ENCODE assay signal across 8 cellular contexts in the genomic region with DNA sequence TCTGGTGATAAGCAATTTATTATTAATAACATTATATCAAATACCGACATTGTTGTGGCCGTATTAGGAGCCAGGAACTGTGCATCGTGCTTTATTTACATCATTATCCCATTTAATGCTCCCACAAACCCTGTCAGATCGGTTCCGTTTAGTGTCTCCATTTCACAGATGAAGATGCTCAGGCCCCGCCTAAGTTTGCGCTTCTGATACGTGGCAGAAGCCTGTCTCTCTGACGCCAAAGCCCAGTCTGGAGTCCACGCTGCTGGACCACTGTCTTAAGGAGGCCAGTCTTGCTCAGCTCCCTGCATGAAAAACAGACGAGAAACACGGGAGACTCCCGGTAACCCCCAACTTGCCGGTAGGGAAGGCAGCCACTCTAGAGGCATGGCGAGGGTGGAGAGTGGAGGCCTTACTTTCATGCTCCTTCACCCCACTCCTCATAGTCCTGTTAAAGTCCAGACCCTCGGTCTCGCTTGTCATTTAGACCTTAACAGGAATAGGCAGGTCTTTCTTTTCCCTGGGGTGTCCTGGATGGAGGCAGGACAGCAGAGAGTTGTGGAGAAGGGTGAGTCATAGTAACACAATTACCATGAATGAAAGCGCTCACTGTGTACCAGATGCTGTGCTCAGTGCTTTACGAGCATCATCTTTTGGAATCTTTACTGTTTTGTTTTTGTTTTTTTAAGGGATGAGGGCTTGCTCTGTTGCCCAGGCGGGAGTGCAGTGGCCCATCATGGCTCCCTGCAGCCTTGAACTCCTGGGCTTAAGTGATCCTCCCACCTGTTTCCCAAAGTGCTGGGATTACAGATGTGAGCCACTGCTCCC. TPM values are rescaled to one million over a fixed set of nuclear protein-coding genes. Genes with fewer than 3 reads are reported as not detected.
DNase-seq lines count a peak whose midpoint lies in the region; ATAC-seq and TF ChIP-seq lines count a peak whose summit lies in the region.

No MANE protein-coding gene starts in this region.

- POLR2A ChIA-PET in naive thymus-derived CD4-positive, alpha-beta T cell (lab: Charles Lee), result interaction anchor here (0.6 to 3.2 kb wide), 7 partner anchors 10 to 94 kb away, joined by 3 to 31 read pairs (median 6); partner anchors contain the start of genes C5orf24 and PCBD2

- CTCF ChIA-PET in naive thymus-derived CD4-positive, alpha-beta T cell (lab: Charles Lee), result no interaction called here

- H3K9ac ChIP-seq in NT2/D1 (ENCODE audit: insufficient read length, low read depth), result peak overlapping the region; percentile 95

- TF ChIP-seq CTCF in fibroblast of the aortic adventitia (IDR thresholded peaks at IDR 0.05; ENCODE audit: insufficient read depth, low read length), result no peak

- peak; percentile 60 for DNase-seq in NCI-H82 (lab: John Stamatoyannopoulos, UW)
- DNase-seq in NCI-H82 treated with DMSO at 0.1 percent for 48 hours (lab: John Stamatoyannopoulos, UW; ENCODE audit: unreplicated experiment), result no peak
- no peak for DNase-seq in NT2/D1 (ENCODE audit: low read depth, low spot score)
- peak; percentile 45 for DNase-seq in activated T-helper 2 cell treated with anti-CD3 and anti-CD28 coated beads, Interferon-gamma antibody, Interleukin-2, Interleukin-4, amounts not matched to agents 10 μg/mL and 5 μg/mL and 100 μg/mL, durations not matched to agents 14 hours and 24 hours and 36 hours (ENCODE audit: low spot score)
- DNase-seq in fibroblast of the aortic adventitia (ENCODE audit: low read depth), result peak; percentile 84
- peak in 7 of 9 donors; percentile 8 to 49 (median 14) for DNase-seq in naive thymus-derived CD4-positive, alpha-beta T cell

- no peaks in the 10 kb centered on the region for H3K36me3 ChIP-seq in NT2/D1 (ENCODE audit: insufficient read depth, insufficient read length, low read length)
- peaks cover 0 to 9% (median 0%) of the 10 kb centered on the region in 3 experiments for H3K36me3 ChIP-seq in naive thymus-derived CD4-positive, alpha-beta T cell (ENCODE audit: control insufficient read depth in 2 of 3, insufficient read depth in 3 of 3, low read length in 3 of 3)

- H3K4me3 ChIP-seq in NT2/D1 (ENCODE audit: insufficient read length, low read depth) (peak overlapping the region; percentile 85), fibroblast of the aortic adventitia (ENCODE audit: low read depth, low read length) (peak overlapping the region; percentile 91)
- H3K4me3 ChIP-seq in naive thymus-derived CD4-positive, alpha-beta T cell (ENCODE audit: low read length), result peak overlapping the region; percentile 95

- intact Hi-C loops in activated T-helper 2 cell treated with anti-CD3 and anti-CD28 coated beads, Interferon-gamma antibody, Interleukin-2, Interleukin-4, amounts not matched to agents 10 μg/mL and 5 μg/mL and 100 μg/mL, durations not matched to agents 14 hours and 24 hours and 36 hours (cut with micrococcal nuclease), result loop anchor here (1.0 to 2.0 kb wide), 4 partner anchors 29 to 137 kb away; partner anchors contain the start of genes CAMLG and DDX46
- intact Hi-C loops in naive thymus-derived CD4-positive, alpha-beta T cell (cut with micrococcal nuclease), result loop anchor here (1.0 to 10.0 kb wide), 9 partner anchors 29 to 907 kb away; partner anchors contain the start of genes C5orf24 (in 2 of the 2), CAMLG (in 2 of the 2), C5orf15 (in 1 of the 2) and DDX46 (in 1 of the 2)

- peaks cover 32% of the 10 kb centered on the region for H3K4me1 Mint-ChIP-seq in activated T-helper 2 cell treated with anti-CD3 and anti-CD28 coated beads, Interferon-gamma antibody, Interleukin-2, Interleukin-4, amounts not matched to agents 10 μg/mL and 5 μg/mL and 100 μg/mL, durations not matched to agents 14 hours and 24 hours and 36 hours (ENCODE audit: low read depth)
- H3K4me1 Mint-ChIP-seq in naive thymus-derived CD4-positive, alpha-beta T cell, result peaks cover 38 to 59% (median 52%) of the 10 kb centered on the region in 7 donors

- peak; percentile 32 for ATAC-seq in HG02973 (IDR thresholded peaks at IDR 0.05; ENCODE audit: unreplicated experiment)
- ATAC-seq in naive thymus-derived CD4-positive, alpha-beta T cell, result peak; percentile 8

- no peaks in the 10 kb centered on the region for H3K4me1 ChIP-seq in NT2/D1 (ENCODE audit: insufficient read depth, insufficient read length)
- H3K4me1 ChIP-seq in naive thymus-derived CD4-positive, alpha-beta T cell (ENCODE audit: control insufficient read depth in 2 of 2, insufficient read depth in 2 of 2, low read length in 2 of 2), result peaks cover 16 to 32% of the 10 kb centered on the region in 2 donors

- H3K27me3 ChIP-seq in NT2/D1 (ENCODE audit: insufficient read depth, insufficient read length), result no peaks in the 10 kb centered on the region
- H3K27me3 ChIP-seq in naive thymus-derived CD4-positive, alpha-beta T cell (ENCODE audit: control insufficient read depth in 2 of 2, insufficient read depth in 2 of 2, low read length in 2 of 2), result no peaks in the 10 kb centered on the region

- H3K27ac ChIP-seq in naive thymus-derived CD4-positive, alpha-beta T cell (ENCODE audit: low read depth, low read length), result peak overlapping the region; percentile 88
- H3K27ac ChIP-seq in temporal lobe (ENCODE audit: low read depth, low read length), result peak overlapping the region; percentile 96

- H3K36me3 Mint-ChIP-seq in activated T-helper 2 cell treated with anti-CD3 and anti-CD28 coated beads, Interferon-gamma antibody, Interleukin-2, Interleukin-4, amounts not matched to agents 10 μg/mL and 5 μg/mL and 100 μg/mL, durations not matched to agents 14 hours and 24 hours and 36 hours (ENCODE audit: low read depth), result peaks cover 28% of the 10 kb centered on the region
- peaks cover 0 to 19% (median 2%) of the 10 kb centered on the region in 5 donors for H3K36me3 Mint-ChIP-seq in naive thymus-derived CD4-positive, alpha-beta T cell

- peak overlapping the region; percentile 95 for H3K4me3 Mint-ChIP-seq in activated T-helper 2 cell treated with anti-CD3 and anti-CD28 coated beads, Interferon-gamma antibody, Interleukin-2, Interleukin-4, amounts not matched to agents 10 μg/mL and 5 μg/mL and 100 μg/mL, durations not matched to agents 14 hours and 24 hours and 36 hours (ENCODE audit: low read depth)
- H3K4me3 Mint-ChIP-seq in naive thymus-derived CD4-positive, alpha-beta T cell, result peak overlapping the region; percentile 89 to 98 (median 94)

- peak overlapping the region; percentile 96 for H3K27ac Mint-ChIP-seq in activated T-helper 2 cell treated with anti-CD3 and anti-CD28 coated beads, Interferon-gamma antibody, Interleukin-2, Interleukin-4, amounts not matched to agents 10 μg/mL and 5 μg/mL and 100 μg/mL, durations not matched to agents 14 hours and 24 hours and 36 hours
- peak overlapping the region; percentile 91 to 97 (median 95) for H3K27ac Mint-ChIP-seq in naive thymus-derived CD4-positive, alpha-beta T cell

- H3K9me3 Mint-ChIP-seq in activated T-helper 2 cell treated with anti-CD3 and anti-CD28 coated beads, Interferon-gamma antibody, Interleukin-2, Interleukin-4, amounts not matched to agents 10 μg/mL and 5 μg/mL and 100 μg/mL, durations not matched to agents 14 hours and 24 hours and 36 hours, result no peaks in the 10 kb centered on the region
- H3K9me3 Mint-ChIP-seq in naive thymus-derived CD4-positive, alpha-beta T cell, result no peaks in the 10 kb centered on the region

- H3K9me3 ChIP-seq in NT2/D1 (ENCODE audit: insufficient read depth, low read length), result no peaks in the 10 kb centered on the region
- no peaks in the 10 kb centered on the region for H3K9me3 ChIP-seq in naive thymus-derived CD4-positive, alpha-beta T cell (ENCODE audit: control insufficient read depth in 2 of 3, low read length in 3 of 3)

- no peaks in the 10 kb centered on the region for H3K27me3 Mint-ChIP-seq in activated T-helper 2 cell treated with anti-CD3 and anti-CD28 coated beads, Interferon-gamma antibody, Interleukin-2, Interleukin-4, amounts not matched to agents 10 μg/mL and 5 μg/mL and 100 μg/mL, durations not matched to agents 14 hours and 24 hours and 36 hours (ENCODE audit: low read depth)
- no peaks in the 10 kb centered on the region for H3K27me3 Mint-ChIP-seq in naive thymus-derived CD4-positive, alpha-beta T cell

RNA-seq across cellular contexts. Expression of gene TXNDC15, which starts 0.9 kb away (rescaled TPM):
- total RNA-seq in activated T-helper 2 cell treated with anti-CD3 and anti-CD28 coated beads, Interferon-gamma antibody, Interleukin-2, Interleukin-4, amounts not matched to agents 10 μg/mL and 5 μg/mL and 100 μg/mL, durations not matched to agents 14 hours and 24 hours and 36 hours, result 53.9 and 56.9 TPM in 2 replicates
- 39.9 and 85.9 TPM in 2 replicates for total RNA-seq in fibroblast of the aortic adventitia (ENCODE audit: low replicate concordance)
- 10 to 100 TPM; 24.2 to 71.3 (median 36.8) TPM for total RNA-seq in naive thymus-derived CD4-positive, alpha-beta T cell
- polyA plus RNA-seq in naive thymus-derived CD4-positive, alpha-beta T cell, result 10 to 100 TPM; 13.2 to 13.4 TPM
- total RNA-seq in temporal lobe, result 74.5 TPM

RNA-seq across cellular contexts. Expression of gene C5orf24, which starts 29.3 kb away (rescaled TPM):
- 36.0 and 40.5 TPM in 2 replicates for total RNA-seq in activated T-helper 2 cell treated with anti-CD3 and anti-CD28 coated beads, Interferon-gamma antibody, Interleukin-2, Interleukin-4, amounts not matched to agents 10 μg/mL and 5 μg/mL and 100 μg/mL, durations not matched to agents 14 hours and 24 hours and 36 hours
- total RNA-seq in fibroblast of the aortic adventitia (ENCODE audit: low replicate concordance), result 18.7 and 61.5 TPM in 2 replicates
- 10 to 100 TPM; 20.3 to 42.7 (median 37.9) TPM for total RNA-seq in naive thymus-derived CD4-positive, alpha-beta T cell
- polyA plus RNA-seq in naive thymus-derived CD4-positive, alpha-beta T cell, result 1 to 10 TPM; 6.5 to 8.4 TPM
- 75.0 TPM for total RNA-seq in temporal lobe

RNA-seq across cellular contexts. Expression of gene PCBD2, which starts 29.9 kb away (rescaled TPM):
- total RNA-seq in activated T-helper 2 cell treated with anti-CD3 and anti-CD28 coated beads, Interferon-gamma antibody, Interleukin-2, Interleukin-4, amounts not matched to agents 10 μg/mL and 5 μg/mL and 100 μg/mL, durations not matched to agents 14 hours and 24 hours and 36 hours, result 13.3 and 14.1 TPM in 2 replicates
- total RNA-seq in fibroblast of the aortic adventitia (ENCODE audit: low replicate concordance) (0.90 and 8.9 TPM in 2 replicates), temporal lobe (5.7 TPM)
- total RNA-seq in naive thymus-derived CD4-positive, alpha-beta T cell, result 10 to 100 TPM; 10.6 to 15.8 (median 14.3) TPM
- 10 to 100 TPM; 12.3 to 14.6 TPM for polyA plus RNA-seq in naive thymus-derived CD4-positive, alpha-beta T cell

Comparison
In these comparisons a context has a peak if more than half of its experiments do, and no peak if none do; other contexts are left out.
1. DNase-seq: peak in NCI-H82 (single experiment), activated T-helper 2 cell treated with anti-CD3 and anti-CD28 coated beads, Interferon-gamma antibody, Interleukin-2, Interleukin-4, amounts not matched to agents 10 μg/mL and 5 μg/mL and 100 μg/mL, durations not matched to agents 14 hours and 24 hours and 36 hours (single experiment), fibroblast of the aortic adventitia (single experiment) and naive thymus-derived CD4-positive, alpha-beta T cell (7 of 9); none in NCI-H82 treated with DMSO at 0.1 percent for 48 hours (single experiment) and NT2/D1 (single experiment).
2. Peak in every context shown above with its lines, with median percentiles within 50 percentile points of each other: H3K4me3 ChIP-seq.